In the genomic region with DNA sequence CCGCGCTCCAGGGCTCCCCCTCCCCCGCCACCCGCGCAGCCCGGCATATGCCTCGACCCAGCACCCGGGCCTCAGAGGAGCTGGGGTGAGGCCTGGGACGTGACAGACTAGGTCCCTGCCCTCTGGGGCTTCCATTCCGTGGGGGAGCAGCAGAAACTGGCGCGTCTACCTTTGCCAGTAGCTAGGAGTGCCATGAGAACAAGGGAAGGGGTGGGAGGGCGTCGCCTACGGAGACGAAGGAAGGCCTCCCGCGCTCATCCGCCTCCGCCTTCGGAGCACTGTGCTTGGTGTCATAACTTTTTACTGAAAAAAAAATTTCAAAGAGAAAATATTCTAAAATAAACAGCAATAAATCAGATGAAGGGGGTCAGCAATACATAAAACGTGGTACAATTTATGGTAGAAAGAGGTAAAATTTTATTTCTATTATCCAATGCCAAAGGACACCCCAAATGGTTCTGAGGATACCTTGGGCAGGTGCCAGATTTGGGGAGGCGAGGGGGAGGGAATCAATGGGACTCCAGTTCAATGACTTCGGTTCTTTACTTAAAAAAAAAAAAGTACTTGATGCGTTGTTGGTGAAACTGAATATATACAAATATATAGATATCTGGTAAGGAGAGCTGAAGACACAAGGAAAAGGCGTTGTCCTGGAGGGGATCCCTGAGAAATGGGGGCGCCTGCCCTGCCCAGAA, we compare ENCODE assay signal across 8 cellular contexts. TPM values are rescaled to one million over a fixed set of nuclear protein-coding genes. Genes with fewer than 3 reads are reported as not detected.
DNase-seq lines count a peak whose midpoint lies in the region; ATAC-seq and TF ChIP-seq lines count a peak whose summit lies in the region.

No MANE protein-coding gene starts in this region.

- no peaks in the 10 kb centered on the region for H3K27me3 ChIP-seq in esophagus (ENCODE audit: control insufficient read depth in 1 of 2, insufficient read depth in 2 of 2, low read length in 2 of 2)

- in situ Hi-C loops in GM13976 (cut with MboI; ENCODE audit: low sequenced_read_pairs, unreplicated experiment) = no loop called here

- H3K9me3 ChIP-seq in esophagus (ENCODE audit: control insufficient read depth in 2 of 2, insufficient read depth in 1 of 2, low read depth in 1 of 2, low read length in 1 of 2) = peaks cover 0 to 4% of the 10 kb centered on the region in 2 donors

- H3K36me3 ChIP-seq in esophagus (ENCODE audit: control insufficient read depth in 2 of 2, insufficient read depth in 2 of 2, low read length in 1 of 2) = no peaks in the 10 kb centered on the region

- DNase-seq in GM13976 (ENCODE audit: low spot score) (peak; percentile 49), activated B cell treated with CpG ODN at 0.5 μM for 24 hours (no peak), occipital lobe (lab: John Stamatoyannopoulos, UW) (peak; percentile 36), MV-4-11 (lab: John Stamatoyannopoulos, UW) (no peak), UCSD-AML1 (lab: John Stamatoyannopoulos, UW; ENCODE audit: unreplicated experiment) (no peak), DMS153 (lab: John Stamatoyannopoulos, UW) (no peak)

- H3K4me3 Mint-ChIP-seq in activated B cell treated with CpG ODN at 0.5 μM for 24 hours = peak overlapping the region; percentile 87

- no peak overlapping the region for H3K27ac Mint-ChIP-seq in activated B cell treated with CpG ODN at 0.5 μM for 24 hours

- no peak for TF ChIP-seq CTCF in GM13976 (IDR thresholded peaks at IDR 0.05; ENCODE audit: borderline replicate concordance, control extremely low read depth, extremely low read depth, insufficient read depth, missing control alignments)
- TF ChIP-seq CTCF in activated B cell treated with CpG ODN at 0.5 μM for 24 hours (IDR thresholded peaks at IDR 0.05) = no peak

- H3K27ac ChIP-seq in esophagus (ENCODE audit: low read depth in 2 of 2, low read length in 1 of 2) = peak overlapping the region; percentile 80 to 86

- peaks cover 13% of the 10 kb centered on the region for H3K4me1 Mint-ChIP-seq in activated B cell treated with CpG ODN at 0.5 μM for 24 hours

- H3K36me3 Mint-ChIP-seq in activated B cell treated with CpG ODN at 0.5 μM for 24 hours (ENCODE audit: low read depth) = no peaks in the 10 kb centered on the region

- H3K4me3 ChIP-seq in esophagus (ENCODE audit: low read depth in 1 of 2, low read length in 2 of 2) = peak overlapping the region; percentile 52 to 59

- POLR2A ChIA-PET in activated B cell treated with CpG ODN at 0.5 μM for 24 hours (lab: Charles Lee) = interaction anchor here (1.1 to 4.1 kb wide), 4 partner anchors 11 to 183 kb away, joined by 3 to 60 read pairs (median 15); partner anchors contain the start of gene WAPL

- WGBS in esophagus, 2 donors = 14% methylated on average over 24 to 27 of the region's 27 CpGs

- ATAC-seq in activated B cell treated with CpG ODN at 0.5 μM for 24 hours (ENCODE audit: low read depth) = no peak
- no peak for ATAC-seq in GM18519 (IDR thresholded peaks at IDR 0.05; ENCODE audit: low FRiP score, unreplicated experiment)

- intact Hi-C loops in activated B cell treated with CpG ODN at 0.5 μM for 24 hours (cut with micrococcal nuclease) = loop anchor here (2.0 to 5.0 kb wide), 4 partner anchors 31 to 497 kb away; no protein-coding TSS in a partner anchor

- peaks cover 5% of the 10 kb centered on the region for H3K27me3 Mint-ChIP-seq in activated B cell treated with CpG ODN at 0.5 μM for 24 hours

- H3K4me1 ChIP-seq in esophagus (ENCODE audit: control insufficient read depth in 2 of 2, insufficient read depth in 2 of 2, low read length in 1 of 2) = peaks cover 8 to 17% of the 10 kb centered on the region in 2 donors

- H3K9me3 Mint-ChIP-seq in activated B cell treated with CpG ODN at 0.5 μM for 24 hours = no peaks in the 10 kb centered on the region

- CTCF ChIA-PET in activated B cell treated with CpG ODN at 0.5 μM for 24 hours (lab: Charles Lee) = interaction anchor here (6.1 kb wide), 1 partner anchor 184 kb away, joined by 96 read pairs; no protein-coding TSS in a partner anchor

RNA-seq across cellular contexts. Expression of gene GRID1, which starts 35.1 kb away (rescaled TPM):
- total RNA-seq in activated B cell treated with CpG ODN at 0.5 μM for 24 hours (not detected in 2 replicates), occipital lobe (16.5 TPM)
- polyA plus RNA-seq in esophagus = under 1 TPM; 0.04 to 0.32 TPM

Comparison
In these comparisons a context has a peak if more than half of its experiments do, and no peak if none do; other contexts are left out.
1. DNase-seq: peak in GM13976 (single experiment) and occipital lobe (single experiment); none in activated B cell treated with CpG ODN at 0.5 μM for 24 hours (single experiment), MV-4-11 (single experiment), UCSD-AML1 (single experiment) and DMS153 (single experiment).
2. RNA of gene GRID1, which starts 35.1 kb away (total RNA-seq): 16.5 TPM in occipital lobe (single experiment); not detected in activated B cell treated with CpG ODN at 0.5 μM for 24 hours; every median in the first group is over 10 times any median in the second.